2 cellular contexts compared by ENCODE assay signal in the genomic region with DNA sequence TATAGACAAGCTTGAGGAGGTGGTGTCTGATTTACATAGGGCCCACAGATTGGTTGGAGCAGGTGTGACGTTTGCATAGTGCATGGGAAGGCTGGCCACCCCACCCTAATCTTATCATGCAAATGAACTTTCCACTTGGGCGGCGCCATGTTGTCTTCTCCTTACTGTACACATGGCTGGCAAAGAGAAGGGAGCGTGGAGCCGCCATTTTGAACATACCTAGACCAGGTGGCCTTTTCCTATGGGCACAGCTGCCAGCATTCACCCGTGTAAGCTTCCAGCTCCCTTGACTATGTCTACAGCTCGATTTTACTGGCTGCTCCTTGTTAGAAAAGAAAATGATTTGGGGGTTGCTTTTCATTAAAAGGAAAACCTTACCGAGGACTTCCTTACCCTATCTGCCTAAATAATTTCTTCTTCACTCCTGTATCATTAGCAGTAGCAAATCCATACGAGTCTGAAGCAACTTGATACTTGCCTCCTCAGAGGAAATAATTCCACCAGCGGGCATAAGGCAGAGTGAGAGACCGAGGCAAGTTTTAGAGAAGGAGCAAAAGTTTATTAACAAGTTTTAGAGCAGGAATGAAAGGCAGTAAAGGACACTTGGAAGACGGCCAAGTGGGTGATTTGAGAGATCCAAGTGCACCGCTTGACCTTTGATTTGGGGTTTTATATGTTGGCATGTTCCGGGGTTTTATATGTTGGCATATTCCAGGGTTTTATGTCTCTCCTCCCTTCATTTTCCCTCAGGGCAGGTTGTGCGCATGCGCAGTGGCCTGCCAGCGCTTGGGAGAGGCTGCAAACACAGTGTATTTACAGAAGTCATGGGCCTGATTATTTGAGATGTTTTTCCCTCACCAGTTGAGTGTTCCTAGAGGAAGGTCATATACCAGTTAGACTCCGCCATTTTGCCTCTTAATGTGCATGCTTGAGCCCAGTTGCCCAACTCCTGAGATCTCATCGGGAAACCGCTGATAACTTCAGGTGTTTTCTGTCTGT.
TF ChIP-seq lines count a peak whose summit lies in the region.

No MANE protein-coding gene starts in this region.

TF ChIP-seq in A549, 52 proteins besides CTCF, POLR2A, EP300 and RAD21 (continued from another document):
- TF ChIP-seq, protein P1, sequence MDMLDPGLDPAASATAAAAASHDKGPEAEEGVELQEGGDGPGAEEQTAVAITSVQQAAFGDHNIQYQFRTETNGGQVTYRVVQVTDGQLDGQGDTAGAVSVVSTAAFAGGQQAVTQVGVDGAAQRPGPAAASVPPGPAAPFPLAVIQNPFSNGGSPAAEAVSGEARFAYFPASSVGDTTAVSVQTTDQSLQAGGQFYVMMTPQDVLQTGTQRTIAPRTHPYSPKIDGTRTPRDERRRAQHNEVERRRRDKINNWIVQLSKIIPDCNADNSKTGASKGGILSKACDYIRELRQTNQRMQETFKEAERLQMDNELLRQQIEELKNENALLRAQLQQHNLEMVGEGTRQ (IDR thresholded peaks at IDR 0.05) = no peak
- TF ChIP-seq RCOR1 (IDR thresholded peaks at IDR 0.05; ENCODE audit: low read depth, low read length) (no peak), ESRRA (IDR thresholded peaks at IDR 0.05; ENCODE audit: borderline replicate concordance, low read length) (no peak), RARB (CRISPR knock-in tag; IDR thresholded peaks at IDR 0.05) (no peak), MAFK (IDR thresholded peaks at IDR 0.05; ENCODE audit: partially characterized antibody) (no peak), JUN (IDR thresholded peaks at IDR 0.05) (no peak), CEBPB (IDR thresholded peaks at IDR 0.05) (no peak), MAZ (IDR thresholded peaks at IDR 0.05; ENCODE audit: borderline replicate concordance, low read depth, low read length) (no peak), FOXS1 (CRISPR knock-in tag; IDR thresholded peaks at IDR 0.05) (no peak), TP53 (CRISPR knock-in tag; IDR thresholded peaks at IDR 0.05) (no peak), CBX8 (IDR thresholded peaks at IDR 0.05) (no peak), FOSL2 (IDR thresholded peaks at IDR 0.05) (no peak), FOSL2 (CRISPR knock-in tag; IDR thresholded peaks at IDR 0.05) (no peak)
- TF ChIP-seq, protein P2, sequence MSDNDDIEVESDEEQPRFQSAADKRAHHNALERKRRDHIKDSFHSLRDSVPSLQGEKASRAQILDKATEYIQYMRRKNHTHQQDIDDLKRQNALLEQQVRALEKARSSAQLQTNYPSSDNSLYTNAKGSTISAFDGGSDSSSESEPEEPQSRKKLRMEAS (IDR thresholded peaks at IDR 0.05) = no peak
- TF ChIP-seq, protein P3, sequence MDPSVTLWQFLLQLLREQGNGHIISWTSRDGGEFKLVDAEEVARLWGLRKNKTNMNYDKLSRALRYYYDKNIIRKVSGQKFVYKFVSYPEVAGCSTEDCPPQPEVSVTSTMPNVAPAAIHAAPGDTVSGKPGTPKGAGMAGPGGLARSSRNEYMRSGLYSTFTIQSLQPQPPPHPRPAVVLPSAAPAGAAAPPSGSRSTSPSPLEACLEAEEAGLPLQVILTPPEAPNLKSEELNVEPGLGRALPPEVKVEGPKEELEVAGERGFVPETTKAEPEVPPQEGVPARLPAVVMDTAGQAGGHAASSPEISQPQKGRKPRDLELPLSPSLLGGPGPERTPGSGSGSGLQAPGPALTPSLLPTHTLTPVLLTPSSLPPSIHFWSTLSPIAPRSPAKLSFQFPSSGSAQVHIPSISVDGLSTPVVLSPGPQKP (IDR thresholded peaks at IDR 0.05; ENCODE audit: low read depth, low read length) = no peak

TF ChIP-seq in liver, 16 proteins besides CTCF, POLR2A, EP300 and RAD21:
- TF ChIP-seq, protein P4, sequence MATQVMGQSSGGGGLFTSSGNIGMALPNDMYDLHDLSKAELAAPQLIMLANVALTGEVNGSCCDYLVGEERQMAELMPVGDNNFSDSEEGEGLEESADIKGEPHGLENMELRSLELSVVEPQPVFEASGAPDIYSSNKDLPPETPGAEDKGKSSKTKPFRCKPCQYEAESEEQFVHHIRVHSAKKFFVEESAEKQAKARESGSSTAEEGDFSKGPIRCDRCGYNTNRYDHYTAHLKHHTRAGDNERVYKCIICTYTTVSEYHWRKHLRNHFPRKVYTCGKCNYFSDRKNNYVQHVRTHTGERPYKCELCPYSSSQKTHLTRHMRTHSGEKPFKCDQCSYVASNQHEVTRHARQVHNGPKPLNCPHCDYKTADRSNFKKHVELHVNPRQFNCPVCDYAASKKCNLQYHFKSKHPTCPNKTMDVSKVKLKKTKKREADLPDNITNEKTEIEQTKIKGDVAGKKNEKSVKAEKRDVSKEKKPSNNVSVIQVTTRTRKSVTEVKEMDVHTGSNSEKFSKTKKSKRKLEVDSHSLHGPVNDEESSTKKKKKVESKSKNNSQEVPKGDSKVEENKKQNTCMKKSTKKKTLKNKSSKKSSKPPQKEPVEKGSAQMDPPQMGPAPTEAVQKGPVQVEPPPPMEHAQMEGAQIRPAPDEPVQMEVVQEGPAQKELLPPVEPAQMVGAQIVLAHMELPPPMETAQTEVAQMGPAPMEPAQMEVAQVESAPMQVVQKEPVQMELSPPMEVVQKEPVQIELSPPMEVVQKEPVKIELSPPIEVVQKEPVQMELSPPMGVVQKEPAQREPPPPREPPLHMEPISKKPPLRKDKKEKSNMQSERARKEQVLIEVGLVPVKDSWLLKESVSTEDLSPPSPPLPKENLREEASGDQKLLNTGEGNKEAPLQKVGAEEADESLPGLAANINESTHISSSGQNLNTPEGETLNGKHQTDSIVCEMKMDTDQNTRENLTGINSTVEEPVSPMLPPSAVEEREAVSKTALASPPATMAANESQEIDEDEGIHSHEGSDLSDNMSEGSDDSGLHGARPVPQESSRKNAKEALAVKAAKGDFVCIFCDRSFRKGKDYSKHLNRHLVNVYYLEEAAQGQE (IDR thresholded peaks at IDR 0.05) = no peak
- TF ChIP-seq GABPA (IDR thresholded peaks at IDR 0.05 in 1 of 2, conservative IDR thresholded peaks at IDR 0.05 in 1 of 2) (no peak), SP1 (IDR thresholded peaks at IDR 0.05) (peak; percentile 66), EGR1 (IDR thresholded peaks at IDR 0.05; ENCODE audit: low read depth in 2 of 2) (no peak), YY1 (IDR thresholded peaks at IDR 0.05) (peak; percentile 94), HNF4A (conservative IDR thresholded peaks at IDR 0.05) (peak; percentile 60 to 78), RXRA (IDR thresholded peaks at IDR 0.05) (peak in 1 of 2 donors; percentile 65), FOXA1 (IDR thresholded peaks at IDR 0.05) (peak; percentile 21), FOXA2 (IDR thresholded peaks at IDR 0.05) (peak; percentile 75), JUND (IDR thresholded peaks at IDR 0.05) (no peak), NR2F2 (IDR thresholded peaks at IDR 0.05) (no peak)
- TF ChIP-seq, protein P5, sequence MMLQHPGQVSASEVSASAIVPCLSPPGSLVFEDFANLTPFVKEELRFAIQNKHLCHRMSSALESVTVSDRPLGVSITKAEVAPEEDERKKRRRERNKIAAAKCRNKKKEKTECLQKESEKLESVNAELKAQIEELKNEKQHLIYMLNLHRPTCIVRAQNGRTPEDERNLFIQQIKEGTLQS (IDR thresholded peaks at IDR 0.05) = no peak
TF ChIP-seq in liver: peak in this region for 6.
